Comparison of ENCODE assay signal across 33 cellular contexts in genomic region chr3:104575631-104576030, GRCh38.
"Had no signal": no experiment of that assay in that cellular context is flagged by ENCODE, and none has a peak within 500 bp of the region (broad histone marks: within the 10 kb centered on the region; RNA-seq: fewer than 3 reads in every experiment).

No MANE protein-coding gene starts in this region.

- H3K27ac Mint-ChIP-seq: activated CD4-positive, alpha-beta memory T cell treated with anti-CD3 and anti-CD28 coated beads for 36 hours; activated CD4-positive, alpha-beta T cell treated with anti-CD3 and anti-CD28 coated beads for 36 hours; activated CD4-positive, alpha-beta T cell treated with anti-CD3 and anti-CD28 coated beads, Interleukin-2, amount 10 ng/mL, durations not matched to agents 24 days and 14 days; activated CD8-positive, alpha-beta memory T cell treated with anti-CD3 and anti-CD28 coated beads, Interleukin-2, amount 10 ng/mL, durations not matched to agents 7 days and 5 days; activated CD8-positive, alpha-beta T cell treated with anti-CD3 and anti-CD28 coated beads, Interleukin-2, amount 10 ng/mL, durations not matched to agents 7 days and 5 days; activated naive CD4-positive, alpha-beta T cell treated with anti-CD3 and anti-CD28 coated beads for 36 hours; activated naive CD4-positive, alpha-beta T cell treated with anti-CD3 and anti-CD28 coated beads, Interleukin-2, amount 50 U/mL, for 24 hours; activated naive CD8-positive, alpha-beta T cell treated with anti-CD3 and anti-CD28 coated beads for 36 hours; activated naive CD8-positive, alpha-beta T cell treated with anti-CD3 and anti-CD28 coated beads, Interleukin-2, amount 50 U/mL, for 24 hours; activated T-helper 1 cell treated with anti-CD3 and anti-CD28 coated beads, Interleukin-12 subunit alpha, Interleukin-12 subunit beta, Interleukin-2, Interleukin-4 antibody, amounts not matched to agents 30 ng/mL and 10 ng/mL and 1 ng/mL, durations not matched to agents 14 hours and 24 hours and 36 hours; activated T-helper 2 cell treated with anti-CD3 and anti-CD28 coated beads, Interferon-gamma antibody, Interleukin-2, Interleukin-4, amounts not matched to agents 10 μg/mL and 5 μg/mL and 100 μg/mL, durations not matched to agents 14 hours and 24 hours and 36 hours had no signal

- H3K27me3 Mint-ChIP-seq: activated CD4-positive, alpha-beta T cell treated with anti-CD3 and anti-CD28 coated beads, Interleukin-2, amount 10 ng/mL, durations not matched to agents 24 days and 14 days; activated CD8-positive, alpha-beta memory T cell treated with anti-CD3 and anti-CD28 coated beads, Interleukin-2, amount 10 ng/mL, durations not matched to agents 7 days and 5 days had no signal

- ATAC-seq: activated CD4-positive, alpha-beta T cell treated with anti-CD3 and anti-CD28 coated beads for 36 hours; activated CD8-positive, alpha-beta memory T cell treated with anti-CD3 and anti-CD28 coated beads, Interleukin-2, amount 10 ng/mL, durations not matched to agents 7 days and 5 days; activated CD8-positive, alpha-beta T cell treated with anti-CD3 and anti-CD28 coated beads, Interleukin-2, amount 10 ng/mL, durations not matched to agents 7 days and 5 days; activated naive CD8-positive, alpha-beta T cell treated with anti-CD3 and anti-CD28 coated beads, Interleukin-2, amount 50 U/mL, for 24 hours; body of pancreas; esophagus mucosa; heart left ventricle had no signal

- H3K4me1 Mint-ChIP-seq: activated CD4-positive, alpha-beta T cell treated with anti-CD3 and anti-CD28 coated beads for 36 hours; activated CD4-positive, alpha-beta T cell treated with anti-CD3 and anti-CD28 coated beads, Interleukin-2, amount 10 ng/mL, durations not matched to agents 24 days and 14 days; activated CD8-positive, alpha-beta memory T cell treated with anti-CD3 and anti-CD28 coated beads, Interleukin-2, amount 10 ng/mL, durations not matched to agents 7 days and 5 days; activated naive CD4-positive, alpha-beta T cell treated with anti-CD3 and anti-CD28 coated beads, Interleukin-2, amount 50 U/mL, for 24 hours; activated naive CD8-positive, alpha-beta T cell treated with anti-CD3 and anti-CD28 coated beads for 36 hours; activated naive CD8-positive, alpha-beta T cell treated with anti-CD3 and anti-CD28 coated beads, Interleukin-2, amount 50 U/mL, for 24 hours had no signal

- H3K9me3 Mint-ChIP-seq: activated naive CD4-positive, alpha-beta T cell treated with anti-CD3 and anti-CD28 coated beads, Interleukin-2, amount 50 U/mL, for 24 hours had no signal

- H3K27ac ChIP-seq: adrenal gland, body of pancreas, colonic mucosa, epithelial cell of prostate, heart left ventricle had no signal

- H3K4me1 ChIP-seq: adrenal gland, body of pancreas, colonic mucosa, heart left ventricle had no signal

- H3K27me3 ChIP-seq: adrenal gland, body of pancreas, colonic mucosa, heart left ventricle had no signal

- H3K36me3 ChIP-seq: adrenal gland, colonic mucosa, heart left ventricle had no signal

- DNase-seq: activated CD4-positive, alpha-beta memory T cell treated with anti-CD3 and anti-CD28 coated beads for 36 hours; activated CD4-positive, alpha-beta T cell treated with anti-CD3 and anti-CD28 coated beads for 36 hours; activated CD4-positive, alpha-beta T cell treated with anti-CD3 and anti-CD28 coated beads, Interleukin-2, amount 10 ng/mL, durations not matched to agents 24 days and 14 days; activated CD4-positive, CD25-positive, alpha-beta regulatory T cell; activated CD4-positive, CD25-positive, alpha-beta regulatory T cell treated with anti-CD3 and anti-CD28 coated beads, Interleukin-2, amount 50 U/mL, for 72 hours; activated CD8-positive, alpha-beta memory T cell treated with anti-CD3 and anti-CD28 coated beads, Interleukin-2, amount 10 ng/mL, durations not matched to agents 7 days and 5 days; activated CD8-positive, alpha-beta memory T cell treated with anti-CD3 and anti-CD28 coated beads, Interleukin-2, amount 50 U/mL, for 4 hours; activated CD8-positive, alpha-beta T cell treated with anti-CD3 and anti-CD28 coated beads, Interleukin-2, amount 10 ng/mL, durations not matched to agents 7 days and 5 days; activated effector memory CD4-positive, alpha-beta T cell treated with anti-CD3 and anti-CD28 coated beads, Interleukin-2, amount 50 U/mL, for 16 hours; activated naive CD4-positive, alpha-beta T cell treated with anti-CD3 and anti-CD28 coated beads for 36 hours; activated naive CD8-positive, alpha-beta T cell treated with anti-CD3 and anti-CD28 coated beads for 36 hours; activated naive CD8-positive, alpha-beta T cell treated with anti-CD3 and anti-CD28 coated beads, Interleukin-2, amount 50 U/mL, for 24 hours; activated T-cell treated with anti-CD3 and anti-CD28 coated beads, Interleukin-2, amount 50 U/mL, for 1 hour; activated T-cell treated with anti-CD3 and anti-CD28 coated beads, Interleukin-2, amount 50 U/mL, for 48 hours; adrenal gland; amygdala; aorta; body of pancreas; central memory CD4-positive, alpha-beta T cell; cerebellar nuclear complex; colonic mucosa; effector CD8-positive, alpha-beta T cell; foreskin fibroblast; heart left ventricle; T-helper 2 cell had no signal

- FAIRE-seq: endometrium, endothelial cell of umbilical vein, frontal cortex had no signal

- H3K36me3 Mint-ChIP-seq: activated CD8-positive, alpha-beta memory T cell treated with anti-CD3 and anti-CD28 coated beads, Interleukin-2, amount 10 ng/mL, durations not matched to agents 7 days and 5 days; activated naive CD4-positive, alpha-beta T cell treated with anti-CD3 and anti-CD28 coated beads, Interleukin-2, amount 50 U/mL, for 24 hours had no signal

- H3K4me3 Mint-ChIP-seq: activated CD4-positive, alpha-beta memory T cell treated with anti-CD3 and anti-CD28 coated beads for 36 hours; activated CD4-positive, alpha-beta T cell treated with anti-CD3 and anti-CD28 coated beads for 36 hours; activated CD4-positive, alpha-beta T cell treated with anti-CD3 and anti-CD28 coated beads, Interleukin-2, amount 10 ng/mL, durations not matched to agents 24 days and 14 days; activated CD8-positive, alpha-beta memory T cell treated with anti-CD3 and anti-CD28 coated beads, Interleukin-2, amount 10 ng/mL, durations not matched to agents 7 days and 5 days; activated CD8-positive, alpha-beta T cell treated with anti-CD3 and anti-CD28 coated beads, Interleukin-2, amount 10 ng/mL, durations not matched to agents 7 days and 5 days; activated naive CD4-positive, alpha-beta T cell treated with anti-CD3 and anti-CD28 coated beads for 36 hours; activated naive CD4-positive, alpha-beta T cell treated with anti-CD3 and anti-CD28 coated beads, Interleukin-2, amount 50 U/mL, for 24 hours; activated naive CD8-positive, alpha-beta T cell treated with anti-CD3 and anti-CD28 coated beads for 36 hours; activated naive CD8-positive, alpha-beta T cell treated with anti-CD3 and anti-CD28 coated beads, Interleukin-2, amount 50 U/mL, for 24 hours; activated T-helper 1 cell treated with anti-CD3 and anti-CD28 coated beads, Interleukin-12 subunit alpha, Interleukin-12 subunit beta, Interleukin-2, Interleukin-4 antibody, amounts not matched to agents 30 ng/mL and 10 ng/mL and 1 ng/mL, durations not matched to agents 14 hours and 24 hours and 36 hours had no signal

- H3K4me3 ChIP-seq: adrenal gland, body of pancreas, colonic mucosa, heart left ventricle had no signal
